9 cellular contexts compared by ENCODE assay signal in the genomic region with DNA sequence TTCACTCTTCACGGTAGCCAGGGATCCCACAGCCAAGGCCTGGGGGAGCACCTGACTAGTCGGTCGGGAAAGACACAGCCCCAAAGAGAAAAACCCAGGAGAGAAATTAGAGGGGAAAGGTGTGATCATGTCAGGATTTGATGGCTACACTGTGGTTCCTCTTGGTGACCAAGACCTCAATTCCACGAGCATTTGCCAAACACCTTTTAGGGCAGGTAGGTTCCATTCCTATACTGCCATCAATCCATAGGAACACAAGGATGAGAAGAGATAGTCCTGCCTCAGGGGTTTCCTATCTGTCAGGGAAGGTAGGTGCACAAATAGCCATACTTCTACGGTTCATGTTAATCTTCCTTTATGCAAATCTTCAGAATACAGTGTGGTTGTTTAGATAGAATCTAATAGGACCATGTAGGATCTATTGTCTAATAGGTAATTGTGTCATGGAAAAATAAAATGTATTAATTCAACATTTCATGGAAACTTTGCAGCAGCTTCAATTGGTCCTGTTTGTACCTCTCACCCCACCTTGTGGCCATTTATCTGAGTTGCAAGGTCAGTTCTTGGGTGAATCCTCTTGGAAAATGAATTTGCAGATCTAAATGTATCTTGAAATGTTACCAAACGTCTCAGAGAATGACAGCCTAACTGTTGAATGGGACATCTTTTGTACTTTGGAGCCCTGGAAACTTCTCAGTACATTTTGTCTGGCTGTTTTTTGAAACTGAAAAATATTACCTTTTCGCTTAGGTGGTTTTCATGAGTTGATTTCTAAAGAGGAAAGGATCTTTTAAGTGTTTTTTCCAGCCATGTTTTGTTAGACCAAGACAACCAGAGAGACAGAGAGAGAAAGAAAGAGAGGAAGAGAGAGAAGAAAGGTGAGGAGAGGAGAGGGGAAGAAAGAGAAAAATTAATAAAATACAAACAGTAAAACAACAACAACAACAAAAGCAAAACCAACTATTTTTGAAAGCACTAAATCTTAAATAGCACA. TPM values are rescaled to one million over a fixed set of nuclear protein-coding genes. Genes with fewer than 3 reads are reported as not detected.
A peak's percentile ranks its signal among the peaks of the same experiment; 100 is the strongest.
DNase-seq lines count a peak whose midpoint lies in the region; FAIRE-seq and TF ChIP-seq lines count a peak whose summit lies in the region.
"Had no signal": no experiment of that assay in that cellular context is flagged by ENCODE, and none has a peak within 500 bp of the region (broad histone marks: within the 10 kb centered on the region; RNA-seq: fewer than 3 reads in every experiment).

No MANE protein-coding gene starts in this region.

- H3K9me3 ChIP-seq in CD4-positive, alpha-beta memory T cell (ENCODE audit: control insufficient read depth in 1 of 2, low read length in 2 of 2): no peaks in the 10 kb centered on the region
- no peaks in the 10 kb centered on the region for H3K9me3 ChIP-seq in testis

- no peak overlapping the region for H3K4me3 Mint-ChIP-seq in CD4-positive, alpha-beta memory T cell
- H3K4me3 Mint-ChIP-seq in MCF 10A (ENCODE audit: unreplicated experiment): no peak overlapping the region

- no peaks in the 10 kb centered on the region for H3K9me3 Mint-ChIP-seq in CD4-positive, alpha-beta memory T cell
- no peaks in the 10 kb centered on the region for H3K9me3 Mint-ChIP-seq in MCF 10A (ENCODE audit: unreplicated experiment)

- H3K27ac Mint-ChIP-seq in CD4-positive, alpha-beta memory T cell: no peak overlapping the region
- H3K27ac Mint-ChIP-seq in MCF 10A (ENCODE audit: low read depth, unreplicated experiment): peak overlapping the region; percentile 4

- intact Hi-C loops in CD4-positive, alpha-beta memory T cell (cut with micrococcal nuclease): no loop called here
- intact Hi-C loops in MCF 10A (cut with micrococcal nuclease) (loop anchor here (1.0 to 5.0 kb wide), 8 partner anchors 32 to 480 kb away; no protein-coding TSS in a partner anchor), testis (cut with DNase I; ENCODE audit: low total_unique reads) (loop anchor here (5.0 kb wide), 1 partner anchor 253 kb away; no protein-coding TSS in a partner anchor)

- POLR2A ChIA-PET in CD4-positive, alpha-beta memory T cell (lab: Charles Lee; ENCODE audit: partially characterized antibody): no interaction called here
- POLR2A ChIA-PET in MCF 10A (lab: Yijun Ruan, JAX): interaction anchor here (1.0 to 1.3 kb wide), 5 partner anchors 78 to 264 kb away, joined by 3 to 8 read pairs (median 4); no protein-coding TSS in a partner anchor

- no peaks in the 10 kb centered on the region for H3K36me3 Mint-ChIP-seq in CD4-positive, alpha-beta memory T cell
- H3K36me3 Mint-ChIP-seq in MCF 10A (ENCODE audit: insufficient read depth, unreplicated experiment): no peaks in the 10 kb centered on the region

- FAIRE-seq in GM12892 (lab: Jason Lieb, UNC): no peak

- H3K36me3 ChIP-seq in CD4-positive, alpha-beta memory T cell (ENCODE audit: insufficient read depth, low read length): no peaks in the 10 kb centered on the region
- H3K36me3 ChIP-seq in kidney epithelial cell (ENCODE audit: control insufficient read depth, insufficient read depth, low read length): no peaks in the 10 kb centered on the region
- no peaks in the 10 kb centered on the region for H3K36me3 ChIP-seq in testis (ENCODE audit: low read depth, missing control alignments)

- H3K4me3 ChIP-seq in CD4-positive, alpha-beta memory T cell (ENCODE audit: low read length in 2 of 2): no peak overlapping the region
- H3K4me3 ChIP-seq in kidney epithelial cell (ENCODE audit: low read depth, low read length) (no peak overlapping the region), testis (no peak overlapping the region)

- TF ChIP-seq CTCF in MCF 10A (IDR thresholded peaks at IDR 0.05; ENCODE audit: unreplicated experiment) (peak; percentile 82), kidney epithelial cell (IDR thresholded peaks at IDR 0.05; ENCODE audit: insufficient read depth, low read length, poor library complexity, severe bottlenecking) (peak; percentile 81), testis (IDR thresholded peaks at IDR 0.05) (peak; percentile 78 to 92 (median 89))

- WGBS in testis, 2 donors: 67 to 71% methylated on average over 7 of the region's 7 CpGs

- H3K4me1 ChIP-seq in CD4-positive, alpha-beta memory T cell (ENCODE audit: insufficient read depth, low read length): no peaks in the 10 kb centered on the region
- no peaks in the 10 kb centered on the region for H3K4me1 ChIP-seq in testis

- no peaks in the 10 kb centered on the region for H3K27me3 ChIP-seq in CD4-positive, alpha-beta memory T cell (ENCODE audit: insufficient read depth, low read length)
- H3K27me3 ChIP-seq in kidney epithelial cell (ENCODE audit: control insufficient read depth, insufficient read depth, low read length) (no peaks in the 10 kb centered on the region), testis (no peaks in the 10 kb centered on the region)

- CTCF ChIA-PET in CD4-positive, alpha-beta memory T cell (lab: Charles Lee; ENCODE audit: partially characterized antibody): interaction anchor here (0.8 to 1.0 kb wide), 2 partner anchors 254 to 255 kb away, joined by 4 read pairs; no protein-coding TSS in a partner anchor
- CTCF ChIA-PET in MCF 10A (lab: Yijun Ruan, JAX): interaction anchor here (0.6 to 1.4 kb wide), 8 partner anchors 14 to 465 kb away, joined by 3 to 14 read pairs (median 4); no protein-coding TSS in a partner anchor

- H3K27me3 Mint-ChIP-seq in CD4-positive, alpha-beta memory T cell: peaks cover 0 to 6% of the 10 kb centered on the region in 2 donors
- H3K27me3 Mint-ChIP-seq in MCF 10A (ENCODE audit: insufficient read depth, unreplicated experiment): no peaks in the 10 kb centered on the region

- TF ChIP-seq POLR2A in GM12892 (IDR thresholded peaks at IDR 0.05; ENCODE audit: low read depth, low read length) (no peak), testis (IDR thresholded peaks at IDR 0.05) (no peak)

- no TSS peak for BruUV-seq in MCF 10A (replicated peaks; lab: Mats Ljungman, UMichigan)

- H3K27ac ChIP-seq in CD4-positive, alpha-beta memory T cell (ENCODE audit: low read depth, low read length): no peak overlapping the region
- no peak overlapping the region for H3K27ac ChIP-seq in testis

- H3K4me1 Mint-ChIP-seq in CD4-positive, alpha-beta memory T cell: peaks cover 0 to 3% (median 0%) of the 10 kb centered on the region in 4 donors
- H3K4me1 Mint-ChIP-seq in MCF 10A (ENCODE audit: insufficient read depth, unreplicated experiment): peaks cover 18% of the 10 kb centered on the region

- peak in 4 of 5 donors; percentile 15 to 35 (median 22) for DNase-seq in CD4-positive, alpha-beta memory T cell
- DNase-seq in GM12892 (ENCODE audit: insufficient read length) (peak; percentile 15), NCI-H748 treated with DMSO at 0.1 percent for 48 hours (lab: John Stamatoyannopoulos, UW) (peak; percentile 15), MCF 10A (ENCODE audit: unreplicated experiment) (peak; percentile 76), kidney epithelial cell (ENCODE audit: low read depth) (no peak), testis (peak; percentile 84), NCI-H510A treated with DMSO at 0.1 percent for 48 hours (lab: John Stamatoyannopoulos, UW) (no peak), NCI-H446 (lab: John Stamatoyannopoulos, UW) (no peak)

RNA-seq across cellular contexts. Expression of gene IYD, which starts 33.7 kb away (rescaled TPM):
- not detected for total RNA-seq in CD4-positive, alpha-beta memory T cell
- polyA plus RNA-seq in CD4-positive, alpha-beta memory T cell: not detected
- polyA plus RNA-seq in GM12892 (2012; ENCODE audit: missing spikeins): not detected
- total RNA-seq in MCF 10A (2022) (not detected in 2 replicates), kidney epithelial cell (not detected in 2 replicates), testis (1 to 10 TPM in 1 of 2 donors, under 1 TPM in 1; 0.24 to 1.6 TPM)
- polyA plus RNA-seq in testis (ENCODE audit: insufficient read depth, low read depth, low replicate concordance): 0.45 TPM
- total RNA-seq: activated CD8-positive, alpha-beta memory T cell treated with anti-CD3 and anti-CD28 coated beads for 36 hours had no signal

Comparison
In these comparisons a context has a peak if more than half of its experiments do, and no peak if none do; other contexts are left out.
1. DNase-seq: peak in CD4-positive, alpha-beta memory T cell (4 of 5), GM12892 (single experiment), NCI-H748 treated with DMSO at 0.1 percent for 48 hours (single experiment), MCF 10A (single experiment) and testis (single experiment); none in kidney epithelial cell (single experiment), NCI-H510A treated with DMSO at 0.1 percent for 48 hours (single experiment) and NCI-H446 (0 of 2).
2. Peak in every context shown above with its lines, with median percentiles within 50 percentile points of each other: CTCF ChIP-seq.